In the genomic region with DNA sequence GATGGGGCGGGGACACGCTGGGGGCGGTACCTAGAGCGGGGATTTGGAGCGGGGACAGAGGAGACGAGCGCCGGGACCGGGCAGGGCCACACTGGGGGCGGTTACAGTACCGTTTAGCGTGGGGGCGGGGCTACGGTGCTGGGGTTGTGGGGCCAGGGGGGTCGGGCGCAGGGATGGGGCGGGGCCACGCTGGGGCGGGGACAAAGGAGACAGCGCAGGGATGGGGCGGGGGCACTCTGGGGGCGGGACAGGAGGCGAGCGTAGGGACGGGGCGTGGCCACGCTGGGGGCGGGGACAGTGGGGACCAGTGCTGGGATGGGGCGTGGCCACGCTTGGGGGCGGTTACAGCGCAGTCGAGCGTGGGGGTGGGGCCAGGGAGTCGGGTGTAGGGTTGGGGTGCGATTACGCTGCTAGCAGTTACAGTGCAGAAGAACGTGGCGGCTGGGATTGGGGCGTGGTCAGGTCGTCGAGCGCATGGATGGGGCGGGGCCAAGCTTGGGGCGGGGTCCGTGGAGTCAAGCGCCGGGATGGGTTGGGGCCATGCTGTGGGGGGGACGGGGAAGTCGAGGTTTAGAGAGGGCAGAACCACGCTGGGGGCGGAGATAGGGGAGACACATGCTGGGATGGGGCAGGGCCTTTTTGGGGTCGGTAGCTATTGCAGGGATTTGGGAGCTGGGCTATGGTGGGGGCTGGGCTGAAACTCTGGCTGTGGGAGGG, we compare ENCODE assay signal across 1 cellular context.
TF ChIP-seq lines count a peak whose summit lies in the region.

No MANE protein-coding gene starts in this region.

TF ChIP-seq in GM12878, 131 proteins besides CTCF, POLR2A, EP300 and RAD21:
- TF ChIP-seq, protein P1, sequence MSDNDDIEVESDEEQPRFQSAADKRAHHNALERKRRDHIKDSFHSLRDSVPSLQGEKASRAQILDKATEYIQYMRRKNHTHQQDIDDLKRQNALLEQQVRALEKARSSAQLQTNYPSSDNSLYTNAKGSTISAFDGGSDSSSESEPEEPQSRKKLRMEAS (IDR thresholded peaks at IDR 0.05; ENCODE audit: low read depth, low read length), result peak; percentile 32; the same call in 1 of the 2 replicates
- no peak for TF ChIP-seq ETV6 (conservative IDR thresholded peaks at IDR 0.05 in 1 of 2, IDR thresholded peaks at IDR 0.05 in 1 of 2; ENCODE audit: borderline replicate concordance in 1 of 2, low read depth in 1 of 2)
- TF ChIP-seq, protein P2, sequence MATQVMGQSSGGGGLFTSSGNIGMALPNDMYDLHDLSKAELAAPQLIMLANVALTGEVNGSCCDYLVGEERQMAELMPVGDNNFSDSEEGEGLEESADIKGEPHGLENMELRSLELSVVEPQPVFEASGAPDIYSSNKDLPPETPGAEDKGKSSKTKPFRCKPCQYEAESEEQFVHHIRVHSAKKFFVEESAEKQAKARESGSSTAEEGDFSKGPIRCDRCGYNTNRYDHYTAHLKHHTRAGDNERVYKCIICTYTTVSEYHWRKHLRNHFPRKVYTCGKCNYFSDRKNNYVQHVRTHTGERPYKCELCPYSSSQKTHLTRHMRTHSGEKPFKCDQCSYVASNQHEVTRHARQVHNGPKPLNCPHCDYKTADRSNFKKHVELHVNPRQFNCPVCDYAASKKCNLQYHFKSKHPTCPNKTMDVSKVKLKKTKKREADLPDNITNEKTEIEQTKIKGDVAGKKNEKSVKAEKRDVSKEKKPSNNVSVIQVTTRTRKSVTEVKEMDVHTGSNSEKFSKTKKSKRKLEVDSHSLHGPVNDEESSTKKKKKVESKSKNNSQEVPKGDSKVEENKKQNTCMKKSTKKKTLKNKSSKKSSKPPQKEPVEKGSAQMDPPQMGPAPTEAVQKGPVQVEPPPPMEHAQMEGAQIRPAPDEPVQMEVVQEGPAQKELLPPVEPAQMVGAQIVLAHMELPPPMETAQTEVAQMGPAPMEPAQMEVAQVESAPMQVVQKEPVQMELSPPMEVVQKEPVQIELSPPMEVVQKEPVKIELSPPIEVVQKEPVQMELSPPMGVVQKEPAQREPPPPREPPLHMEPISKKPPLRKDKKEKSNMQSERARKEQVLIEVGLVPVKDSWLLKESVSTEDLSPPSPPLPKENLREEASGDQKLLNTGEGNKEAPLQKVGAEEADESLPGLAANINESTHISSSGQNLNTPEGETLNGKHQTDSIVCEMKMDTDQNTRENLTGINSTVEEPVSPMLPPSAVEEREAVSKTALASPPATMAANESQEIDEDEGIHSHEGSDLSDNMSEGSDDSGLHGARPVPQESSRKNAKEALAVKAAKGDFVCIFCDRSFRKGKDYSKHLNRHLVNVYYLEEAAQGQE (IDR thresholded peaks at IDR 0.05; ENCODE audit: low read depth, low read length), result no peak
- 0 out of 2 replicates have a peak, but pooled peaks have one; percentile 49 for TF ChIP-seq MXI1 (IDR thresholded peaks at IDR 0.05; ENCODE audit: low read depth, low read length)
- no peak for TF ChIP-seq PAX8 (IDR thresholded peaks at IDR 0.05)
- TF ChIP-seq, protein P3, sequence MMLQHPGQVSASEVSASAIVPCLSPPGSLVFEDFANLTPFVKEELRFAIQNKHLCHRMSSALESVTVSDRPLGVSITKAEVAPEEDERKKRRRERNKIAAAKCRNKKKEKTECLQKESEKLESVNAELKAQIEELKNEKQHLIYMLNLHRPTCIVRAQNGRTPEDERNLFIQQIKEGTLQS (IDR thresholded peaks at IDR 0.05; ENCODE audit: borderline replicate concordance, extremely low read depth, low read depth, low read length), result no peak
- peak in 1 of 2 experiments; percentile 39; a peak in 1 of 3 replicates for TF ChIP-seq EGR1 (IDR thresholded peaks at IDR 0.05; ENCODE audit: borderline replicate concordance in 1 of 2, low read depth in 2 of 2, low read length in 2 of 2)
- TF ChIP-seq HDGF (IDR thresholded peaks at IDR 0.05), result peak; percentile 82; the same call in 1 of the 2 replicates
- TF ChIP-seq TCF12 (IDR thresholded peaks at IDR 0.05; ENCODE audit: low read depth, low read length), result no peak
- TF ChIP-seq, protein P4, sequence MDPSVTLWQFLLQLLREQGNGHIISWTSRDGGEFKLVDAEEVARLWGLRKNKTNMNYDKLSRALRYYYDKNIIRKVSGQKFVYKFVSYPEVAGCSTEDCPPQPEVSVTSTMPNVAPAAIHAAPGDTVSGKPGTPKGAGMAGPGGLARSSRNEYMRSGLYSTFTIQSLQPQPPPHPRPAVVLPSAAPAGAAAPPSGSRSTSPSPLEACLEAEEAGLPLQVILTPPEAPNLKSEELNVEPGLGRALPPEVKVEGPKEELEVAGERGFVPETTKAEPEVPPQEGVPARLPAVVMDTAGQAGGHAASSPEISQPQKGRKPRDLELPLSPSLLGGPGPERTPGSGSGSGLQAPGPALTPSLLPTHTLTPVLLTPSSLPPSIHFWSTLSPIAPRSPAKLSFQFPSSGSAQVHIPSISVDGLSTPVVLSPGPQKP (IDR thresholded peaks at IDR 0.05; ENCODE audit: low read depth, low read length), result no peak
- TF ChIP-seq, protein P5, sequence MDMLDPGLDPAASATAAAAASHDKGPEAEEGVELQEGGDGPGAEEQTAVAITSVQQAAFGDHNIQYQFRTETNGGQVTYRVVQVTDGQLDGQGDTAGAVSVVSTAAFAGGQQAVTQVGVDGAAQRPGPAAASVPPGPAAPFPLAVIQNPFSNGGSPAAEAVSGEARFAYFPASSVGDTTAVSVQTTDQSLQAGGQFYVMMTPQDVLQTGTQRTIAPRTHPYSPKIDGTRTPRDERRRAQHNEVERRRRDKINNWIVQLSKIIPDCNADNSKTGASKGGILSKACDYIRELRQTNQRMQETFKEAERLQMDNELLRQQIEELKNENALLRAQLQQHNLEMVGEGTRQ (IDR thresholded peaks at IDR 0.05; ENCODE audit: borderline replicate concordance, low read depth, low read length), result no peak
- peak; percentile 43 for TF ChIP-seq SP1 (IDR thresholded peaks at IDR 0.05; ENCODE audit: low read depth, low read length)
- no peak for TF ChIP-seq RBBP5 (conservative IDR thresholded peaks at IDR 0.05)
- no peak for TF ChIP-seq MEF2B (IDR thresholded peaks at IDR 0.05; ENCODE audit: partially characterized antibody, poor library complexity, severe bottlenecking)
- TF ChIP-seq NRF1 (conservative IDR thresholded peaks at IDR 0.05; ENCODE audit: low read depth, low read length), result 0 out of 2 replicates have a peak, but pooled peaks have one; percentile 8
